In the genomic region with DNA sequence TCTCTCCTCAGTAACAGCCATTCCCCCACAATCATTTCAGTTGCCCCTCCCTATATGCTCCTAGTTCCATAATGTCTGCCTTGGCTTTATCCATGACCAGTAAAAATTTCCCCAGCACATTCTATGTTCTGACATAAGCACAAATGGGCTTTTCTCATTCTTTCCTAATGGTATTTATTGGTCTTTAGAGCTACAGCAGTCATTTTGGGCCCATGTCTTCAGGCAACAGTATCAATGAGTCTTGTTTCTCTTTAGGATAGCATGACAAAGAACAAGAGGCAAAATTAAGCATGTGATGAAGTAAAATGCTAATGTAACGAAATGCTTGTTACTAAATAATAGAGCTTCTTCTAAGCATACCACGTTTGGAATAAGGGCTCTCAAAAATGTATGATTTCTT, we compare ENCODE assay signal across 26 cellular contexts.
"Had no signal": no experiment of that assay in that cellular context is flagged by ENCODE, and none has a peak within 500 bp of the region (broad histone marks: within the 10 kb centered on the region; RNA-seq: fewer than 3 reads in every experiment).

No MANE protein-coding gene starts in this region.

- H3K27ac Mint-ChIP-seq: activated CD4-positive, alpha-beta T cell treated with anti-CD3 and anti-CD28 coated beads, Interleukin-2, amount 10 ng/mL, durations not matched to agents 7 days and 5 days; activated CD8-positive, alpha-beta T cell treated with anti-CD3 and anti-CD28 coated beads for 36 hours; activated naive CD4-positive, alpha-beta T cell treated with anti-CD3 and anti-CD28 coated beads, Interleukin-2, amount 10 ng/mL, durations not matched to agents 7 days and 5 days; T-helper 1 cell treated with Interleukin-12 subunit alpha and Interleukin-12 subunit beta and Interleukin-4 antibody, amounts not matched to agents 30 μg/mL and 1 μg/mL, for 36 hours had no signal

- DNase-seq: activated CD4-positive, alpha-beta T cell treated with anti-CD3 and anti-CD28 coated beads, Interleukin-2, amount 10 ng/mL, durations not matched to agents 7 days and 5 days; activated CD8-positive, alpha-beta memory T cell treated with anti-CD3 and anti-CD28 coated beads, Interleukin-2, amount 10 ng/mL, durations not matched to agents 7 days and 5 days; activated CD8-positive, alpha-beta T cell treated with anti-CD3 and anti-CD28 coated beads for 36 hours; activated naive CD4-positive, alpha-beta T cell treated with anti-CD3 and anti-CD28 coated beads, Interleukin-2, amount 10 ng/mL, durations not matched to agents 7 days and 5 days; colonic mucosa; dorsolateral prefrontal cortex; esophagus squamous epithelium; hypothalamus; left ventricle myocardium superior; midbrain; pancreas; psoas muscle; spleen; stimulated activated CD4-positive, alpha-beta T cell treated with anti-CD3 and anti-CD28 coated beads, Interleukin-4, amount 100 ng/mL, for 1 hour; stimulated activated naive CD8-positive, alpha-beta T cell treated with anti-CD3 and anti-CD28 coated beads, Interleukin-15, Interleukin-2, amounts not matched to agents 100 U/mL and 50 U/mL, for 24 hours; T1000; upper lobe of left lung had no signal

- H3K9me3 ChIP-seq: adrenal gland, ascending aorta, breast epithelium, colonic mucosa, esophagus squamous epithelium, gastroesophageal sphincter, neutrophil, pancreas, psoas muscle, right atrium auricular region, spleen, upper lobe of left lung had no signal

- FAIRE-seq: islet of Langerhans, pancreas had no signal

- H3K27me3 Mint-ChIP-seq: activated CD4-positive, alpha-beta T cell treated with anti-CD3 and anti-CD28 coated beads, Interleukin-2, amount 10 ng/mL, durations not matched to agents 7 days and 5 days; activated CD8-positive, alpha-beta memory T cell treated with anti-CD3 and anti-CD28 coated beads, Interleukin-2, amount 10 ng/mL, durations not matched to agents 7 days and 5 days; activated CD8-positive, alpha-beta T cell treated with anti-CD3 and anti-CD28 coated beads for 36 hours; activated naive CD4-positive, alpha-beta T cell treated with anti-CD3 and anti-CD28 coated beads, Interleukin-2, amount 10 ng/mL, durations not matched to agents 7 days and 5 days had no signal

- ATAC-seq: activated CD8-positive, alpha-beta memory T cell treated with anti-CD3 and anti-CD28 coated beads, Interleukin-2, amount 10 ng/mL, durations not matched to agents 7 days and 5 days; activated CD8-positive, alpha-beta T cell treated with anti-CD3 and anti-CD28 coated beads for 36 hours; gastroesophageal sphincter; left ventricle myocardium superior; pancreas; psoas muscle; stimulated activated naive CD8-positive, alpha-beta T cell treated with anti-CD3 and anti-CD28 coated beads, Interleukin-15, Interleukin-2, amounts not matched to agents 100 U/mL and 50 U/mL, for 24 hours had no signal

- H3K27me3 ChIP-seq: adrenal gland, ascending aorta, breast epithelium, colonic mucosa, dorsolateral prefrontal cortex, esophagus squamous epithelium, gastroesophageal sphincter, neutrophil, pancreas, right atrium auricular region, spleen, upper lobe of left lung had no signal

- H3K27ac ChIP-seq: adrenal gland, ascending aorta, breast epithelium, colonic mucosa, esophagus squamous epithelium, gastroesophageal sphincter, neutrophil, pancreas, psoas muscle, right atrium auricular region, spleen, upper lobe of left lung had no signal

- H3K4me3 Mint-ChIP-seq: activated CD4-positive, alpha-beta T cell treated with anti-CD3 and anti-CD28 coated beads, Interleukin-2, amount 10 ng/mL, durations not matched to agents 7 days and 5 days; activated CD8-positive, alpha-beta memory T cell treated with anti-CD3 and anti-CD28 coated beads, Interleukin-2, amount 10 ng/mL, durations not matched to agents 7 days and 5 days; activated CD8-positive, alpha-beta T cell treated with anti-CD3 and anti-CD28 coated beads for 36 hours; activated naive CD4-positive, alpha-beta T cell treated with anti-CD3 and anti-CD28 coated beads, Interleukin-2, amount 10 ng/mL, durations not matched to agents 7 days and 5 days; nephron; T-helper 1 cell treated with Interleukin-12 subunit alpha and Interleukin-12 subunit beta and Interleukin-4 antibody, amounts not matched to agents 30 μg/mL and 1 μg/mL, for 36 hours had no signal

- H3K36me3 ChIP-seq: breast epithelium had no signal

- H3K9me3 Mint-ChIP-seq: activated CD4-positive, alpha-beta T cell treated with anti-CD3 and anti-CD28 coated beads, Interleukin-2, amount 10 ng/mL, durations not matched to agents 7 days and 5 days; activated CD8-positive, alpha-beta T cell treated with anti-CD3 and anti-CD28 coated beads for 36 hours; activated naive CD4-positive, alpha-beta T cell treated with anti-CD3 and anti-CD28 coated beads, Interleukin-2, amount 10 ng/mL, durations not matched to agents 7 days and 5 days; nephron; T-helper 1 cell treated with Interleukin-12 subunit alpha and Interleukin-12 subunit beta and Interleukin-4 antibody, amounts not matched to agents 30 μg/mL and 1 μg/mL, for 36 hours had no signal

- H3K4me1 ChIP-seq: breast epithelium, colonic mucosa had no signal

- H3K4me3 ChIP-seq: adrenal gland, ascending aorta, breast epithelium, colonic mucosa, dorsolateral prefrontal cortex, esophagus squamous epithelium, gastroesophageal sphincter, pancreas, psoas muscle, right atrium auricular region, spleen, upper lobe of left lung had no signal
